ENCODE assay signal across 12 cellular contexts in genomic region chr4:38511702-38512101, GRCh38.
DNase-seq lines count a peak whose midpoint lies in the region; ATAC-seq, FAIRE-seq and TF ChIP-seq lines count a peak whose summit lies in the region.
"Had no signal": no experiment of that assay in that cellular context is flagged by ENCODE, and none has a peak within 500 bp of the region (broad histone marks: within the 10 kb centered on the region; RNA-seq: fewer than 3 reads in every experiment).

No MANE protein-coding gene starts in this region.

- H3K4me2 ChIP-seq in H1 (ENCODE audit: insufficient read depth in 1 of 2, low read depth in 2 of 2, low read length in 2 of 2) = no peak overlapping the region
- H3K4me2 ChIP-seq: KMS-11 had no signal

- no peak overlapping the region for H3K23ac ChIP-seq in H1 (ENCODE audit: insufficient read length)

- no peak overlapping the region for H4K8ac ChIP-seq in H1 (ENCODE audit: extremely low read depth, insufficient read depth, low read length)

- H4K5ac ChIP-seq in H1 (ENCODE audit: insufficient read length, low read depth, low read length) = no peak overlapping the region

- no peaks in the 10 kb centered on the region for H3K27me3 ChIP-seq in CD4-positive, alpha-beta memory T cell (ENCODE audit: insufficient read depth, low read length)
- no peaks in the 10 kb centered on the region for H3K27me3 ChIP-seq in H1 (replicated peaks in 1 of 4; ENCODE audit: control insufficient read depth in 3 of 4, extremely low read depth in 1 of 4, insufficient read depth in 3 of 4, low read length in 3 of 4)

- no peak overlapping the region for H3K9ac ChIP-seq in H1 (replicated peaks in 1 of 4; ENCODE audit: extremely low read depth in 1 of 4, low read depth in 3 of 4, low read length in 3 of 4)
- H3K9ac ChIP-seq: KMS-11 had no signal

- no peaks in the 10 kb centered on the region for H3K79me2 ChIP-seq in H1 (ENCODE audit: control insufficient read depth in 1 of 2, insufficient read depth in 2 of 2, low read length in 2 of 2)

- H2BK20ac ChIP-seq in H1 (ENCODE audit: low read length) = 0 out of 2 replicates have a peak overlapping the region, but pooled peaks have one; percentile 68

- H3K56ac ChIP-seq in H1 (replicated peaks; ENCODE audit: insufficient read length, low read depth, low read length) = no peak overlapping the region

- no peak for ATAC-seq in T-cell (replicated peaks in 1 of 4)

- H2BK12ac ChIP-seq in H1 (ENCODE audit: low read depth, low read length) = no peak overlapping the region

- H2AK5ac ChIP-seq in H1 (ENCODE audit: low read depth, low read length) = no peak overlapping the region

- H2BK120ac ChIP-seq in H1 (replicated peaks; ENCODE audit: low read depth, low read length) = no peak overlapping the region

- H3K9me3 Mint-ChIP-seq in activated T-cell treated with anti-CD3 and anti-CD28 coated beads, Interleukin-2, amount 50 U/mL, for 24 hours = no peaks in the 10 kb centered on the region
- H3K9me3 Mint-ChIP-seq in CD4-positive, alpha-beta memory T cell = no peaks in the 10 kb centered on the region
- no peaks in the 10 kb centered on the region for H3K9me3 Mint-ChIP-seq in T-cell

- peaks cover 7% of the 10 kb centered on the region for H3K36me3 Mint-ChIP-seq in activated T-cell treated with anti-CD3 and anti-CD28 coated beads, Interleukin-2, amount 50 U/mL, for 24 hours (ENCODE audit: low read depth)
- H3K36me3 Mint-ChIP-seq in CD4-positive, alpha-beta memory T cell = peaks cover 39 to 54% of the 10 kb centered on the region in 2 donors
- H3K36me3 Mint-ChIP-seq in T-cell = peaks cover 43% of the 10 kb centered on the region

- no peaks in the 10 kb centered on the region for H4K20me1 ChIP-seq in H1 (replicated peaks in 1 of 2; ENCODE audit: control insufficient read depth in 1 of 2, insufficient read depth in 2 of 2, low read length in 2 of 2)

- H3K4me1 Mint-ChIP-seq in activated T-cell treated with anti-CD3 and anti-CD28 coated beads, Interleukin-2, amount 50 U/mL, for 24 hours (ENCODE audit: low read depth) = peaks cover 90% of the 10 kb centered on the region
- peaks cover 73 to 95% (median 86%) of the 10 kb centered on the region in 4 donors for H3K4me1 Mint-ChIP-seq in CD4-positive, alpha-beta memory T cell
- H3K4me1 Mint-ChIP-seq in T-cell = peaks cover 91 to 95% (median 93%) of the 10 kb centered on the region in 3 donors

- H3K23me2 ChIP-seq in H1 (ENCODE audit: low read depth, low read length) = no peaks in the 10 kb centered on the region

- TF ChIP-seq RAD21 in H1 (IDR thresholded peaks at IDR 0.05 in 1 of 2, conservative IDR thresholded peaks at IDR 0.05 in 1 of 2; ENCODE audit: low read depth in 2 of 2, low read length in 2 of 2) = no peak

- no peak for TF ChIP-seq EP300 in H1 (IDR thresholded peaks at IDR 0.05; ENCODE audit: borderline replicate concordance in 1 of 2, low read depth in 2 of 2, low read length in 2 of 2)

- 85% methylated on average over 5 of the region's 5 CpGs; no CpG with 5 or more reads in 1 of the 2 experiments for WGBS in H1 (ENCODE audit: extremely low coverage in 1 of 2, insufficient coverage in 1 of 2, insufficient read length in 1 of 2, insufficient replicate concordance in 2 of 2, low coverage in 1 of 2, low lambda C conversion rate in 2 of 2, missing lambda C conversion rate in 1 of 2), 2 experiments

- H3K4me3 ChIP-seq in CD4-positive, alpha-beta memory T cell (ENCODE audit: low read length in 2 of 2) = peak overlapping the region; percentile 43 to 87
- H3K4me3 ChIP-seq in H1 (ENCODE audit: extremely low read depth in 1 of 4, insufficient read depth in 2 of 4, low read depth in 3 of 4, low read length in 4 of 4) = no peak overlapping the region

- no peak overlapping the region for H2AFZ ChIP-seq in H1 (ENCODE audit: low read length)

- no peak for TF ChIP-seq POLR2A in H1 (IDR thresholded peaks at IDR 0.05; ENCODE audit: control extremely low read depth in 1 of 2, low read depth in 2 of 2, low read length in 2 of 2)

- no peak overlapping the region for H3K27ac ChIP-seq in CD4-positive, alpha-beta memory T cell (ENCODE audit: low read depth, low read length)
- H3K27ac ChIP-seq in H1 (ENCODE audit: low read depth, low read length) = no peak overlapping the region
- H3K27ac ChIP-seq: KMS-11, RWPE1 had no signal

- peak overlapping the region; percentile 2 for H3K4me3 Mint-ChIP-seq in activated T-cell treated with anti-CD3 and anti-CD28 coated beads, Interleukin-2, amount 50 U/mL, for 24 hours
- peak overlapping the region; percentile 77 to 91 (median 84) for H3K4me3 Mint-ChIP-seq in CD4-positive, alpha-beta memory T cell
- peak overlapping the region; percentile 89 to 91 (median 90) for H3K4me3 Mint-ChIP-seq in T-cell

- H4K91ac ChIP-seq in H1 (replicated peaks; ENCODE audit: insufficient read length, low read length) = no peak overlapping the region

- H3K27me3 Mint-ChIP-seq in activated T-cell treated with anti-CD3 and anti-CD28 coated beads, Interleukin-2, amount 50 U/mL, for 24 hours = no peaks in the 10 kb centered on the region
- H3K27me3 Mint-ChIP-seq in CD4-positive, alpha-beta memory T cell = no peaks in the 10 kb centered on the region
- H3K27me3 Mint-ChIP-seq in T-cell = no peaks in the 10 kb centered on the region

- H3K27ac Mint-ChIP-seq in activated T-cell treated with anti-CD3 and anti-CD28 coated beads, Interleukin-2, amount 50 U/mL, for 24 hours = peak overlapping the region; percentile 28
- peak overlapping the region; percentile 77 to 93 (median 88) for H3K27ac Mint-ChIP-seq in CD4-positive, alpha-beta memory T cell
- peak overlapping the region; percentile 95 to 96 for H3K27ac Mint-ChIP-seq in T-cell

- FAIRE-seq in H1 (lab: Jason Lieb, UNC) = no peak
- FAIRE-seq in HTR-8/SVneo (lab: Jason Lieb, UNC) = no peak

- H3K79me1 ChIP-seq in H1 (ENCODE audit: low read depth, low read length) = no peaks in the 10 kb centered on the region

- TF ChIP-seq CTCF in H1 (IDR thresholded peaks at IDR 0.05; ENCODE audit: control extremely low read depth in 1 of 3, insufficient read depth in 1 of 3, low read depth in 1 of 3, low read length in 3 of 3) = no peak

- H2BK5ac ChIP-seq in H1 (ENCODE audit: low read depth, low read length) = no peak overlapping the region

- intact Hi-C loops in CD4-positive, alpha-beta memory T cell (cut with micrococcal nuclease) = loop anchor here (5.0 kb wide), 1 partner anchor 194 kb away; no protein-coding TSS in a partner anchor

- CTCF ChIA-PET in CD4-positive, alpha-beta memory T cell (lab: Charles Lee; ENCODE audit: partially characterized antibody) = interaction anchor here (1.4 to 2.6 kb wide), 3 partner anchors 11 to 192 kb away, joined by 3 to 17 read pairs (median 10); no protein-coding TSS in a partner anchor
- CTCF ChIA-PET in T-cell (lab: Charles Lee) (interaction anchor here in 1 of 2 donors (0.6 kb wide), 1 partner anchor 133 kb away, joined by 5 read pairs; no protein-coding TSS in a partner anchor), H1 (lab: Charles Lee; ENCODE audit: partially characterized antibody) (no interaction called here)

- POLR2A ChIA-PET in CD4-positive, alpha-beta memory T cell (lab: Charles Lee; ENCODE audit: partially characterized antibody) = interaction anchor here (1.0 to 7.7 kb wide), 7 partner anchors 10 to 163 kb away, joined by 3 to 108 read pairs (median 27); partner anchors contain the start of gene KLF3
- POLR2A ChIA-PET in T-cell (lab: Charles Lee) = interaction anchor here (0.6 to 0.7 kb wide), 2 partner anchors 156 to 392 kb away, joined by 3 to 5 read pairs; no protein-coding TSS in a partner anchor
- POLR2A ChIA-PET in H1 (lab: Charles Lee; ENCODE audit: partially characterized antibody) = interaction anchor here (0.6 to 0.7 kb wide), 2 partner anchors 12 to 16 kb away, joined by 3 read pairs; no protein-coding TSS in a partner anchor

- H2BK15ac ChIP-seq in H1 (ENCODE audit: low read length) = no peak overlapping the region

- H3K4me1 ChIP-seq in CD4-positive, alpha-beta memory T cell (ENCODE audit: insufficient read depth, low read length) = peaks cover 96% of the 10 kb centered on the region
- H3K4me1 ChIP-seq in H1 (replicated peaks in 1 of 4; ENCODE audit: control insufficient read depth in 3 of 4, insufficient read depth in 4 of 4, low read length in 3 of 4) = peaks cover 2 to 8% (median 6%) of the 10 kb centered on the region in 4 experiments; a peak in 4 of 7 replicates

- H3K4ac ChIP-seq in H1 (replicated peaks; ENCODE audit: insufficient read length, low read depth, low read length) = no peak overlapping the region

- no peaks in the 10 kb centered on the region for H3K36me3 ChIP-seq in CD4-positive, alpha-beta memory T cell (ENCODE audit: insufficient read depth, low read length)
- no peaks in the 10 kb centered on the region for H3K36me3 ChIP-seq in H1 (ENCODE audit: control insufficient read depth in 2 of 4, insufficient read depth in 4 of 4, low read length in 3 of 4)

- no peak overlapping the region for H3K14ac ChIP-seq in H1 (ENCODE audit: insufficient read length)

- H3K18ac ChIP-seq in H1 (ENCODE audit: extremely low read depth, low read length) = no peak overlapping the region

- H3K9me3 ChIP-seq in CD4-positive, alpha-beta memory T cell (ENCODE audit: control insufficient read depth in 1 of 2, low read length in 2 of 2) = no peaks in the 10 kb centered on the region
- H3K9me3 ChIP-seq in H1 (ENCODE audit: insufficient read depth in 2 of 2, low read depth in 1 of 2, low read length in 1 of 2) = no peaks in the 10 kb centered on the region

- DNase-seq in activated T-cell treated with anti-CD3 and anti-CD28 coated beads, Interleukin-2, amount 50 U/mL, for 24 hours = no peak
- DNase-seq in activated T-cell treated with anti-CD3 and anti-CD28 coated beads, Interleukin-2, amount 50 U/mL, for 48 hours = no peak
- no peak for DNase-seq in CD4-positive, alpha-beta memory T cell
- DNase-seq in T-cell (no peak), H1 (ENCODE audit: low read depth in 1 of 2, low spot score in 2 of 2) (no peak), NCI-H2107 treated with DMSO at 0.1 percent for 48 hours (lab: John Stamatoyannopoulos, UW; ENCODE audit: unreplicated experiment) (no peak), HTR-8/SVneo (ENCODE audit: insufficient read length, low spot score) (no peak), UCSD-AML1 (lab: John Stamatoyannopoulos, UW; ENCODE audit: unreplicated experiment) (no peak)
- DNase-seq: NCI-H1092 treated with DMSO at 0.1 percent for 48 hours, NCI-H1694 treated with DMSO at 0.1 percent for 48 hours had no signal

TF ChIP-seq in H1, 55 proteins besides CTCF, POLR2A, EP300 and RAD21 (continues in another document):
- no peak for TF ChIP-seq MAFK (IDR thresholded peaks at IDR 0.05; ENCODE audit: low read depth, low read length)
- no peak for TF ChIP-seq CBX5 (IDR thresholded peaks at IDR 0.05; ENCODE audit: low read depth, low read length)

Comparison
In these comparisons a context has a peak if more than half of its experiments do, and no peak if none do; other contexts are left out.
1. H3K27ac Mint-ChIP-seq: peak in every context shown above with its lines; median percentile 96 in T-cell; 88 in CD4-positive, alpha-beta memory T cell; 28 in activated T-cell treated with anti-CD3 and anti-CD28 coated beads, Interleukin-2, amount 50 U/mL, for 24 hours.
2. H3K4me3 Mint-ChIP-seq: peak in every context shown above with its lines; median percentile 90 in T-cell; 84 in CD4-positive, alpha-beta memory T cell; 2 in activated T-cell treated with anti-CD3 and anti-CD28 coated beads, Interleukin-2, amount 50 U/mL, for 24 hours.
3. H3K4me3 ChIP-seq: peak in CD4-positive, alpha-beta memory T cell (2 of 2); none in H1 (0 of 4).